In the genomic region with DNA sequence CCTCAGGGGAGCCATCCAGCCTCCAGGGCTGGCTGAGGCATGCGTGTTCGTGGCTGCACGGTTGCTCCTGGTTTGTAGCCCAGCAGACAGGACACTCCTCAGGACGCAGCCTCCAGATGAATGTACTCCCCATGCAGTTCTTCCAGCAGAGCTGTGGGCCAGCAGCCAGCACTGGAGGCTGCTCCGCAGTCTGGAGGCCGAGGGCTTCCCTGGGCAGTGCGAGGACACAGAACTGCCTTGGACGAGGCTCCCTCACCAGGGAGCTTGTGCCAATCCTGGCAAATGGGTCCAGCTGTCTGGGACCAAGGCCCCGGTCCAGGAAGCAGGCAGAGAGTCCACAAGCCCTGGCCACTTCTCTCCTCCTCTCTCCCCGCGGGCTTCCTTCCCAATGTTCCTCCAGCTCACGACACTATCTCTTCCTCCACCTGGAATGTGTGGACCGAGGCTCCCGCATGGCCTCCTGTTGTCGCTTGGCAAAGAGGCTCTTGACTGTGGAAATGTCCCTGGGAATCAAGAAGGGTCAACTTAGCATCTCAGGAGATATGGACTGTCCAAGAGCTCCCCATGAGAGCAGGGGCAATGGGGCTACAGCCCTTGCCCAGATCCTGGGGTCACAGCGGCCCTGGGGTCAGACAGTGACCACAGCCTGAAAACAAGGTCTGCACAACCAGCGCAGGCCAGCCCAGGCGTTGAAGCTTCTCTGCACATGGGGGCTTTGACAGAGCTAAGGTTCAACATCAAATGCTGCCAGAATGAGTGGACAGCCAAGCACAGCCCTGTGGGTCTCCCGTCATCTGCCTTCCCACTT, we compare ENCODE assay signal across 15 cellular contexts. TPM values are rescaled to one million over a fixed set of nuclear protein-coding genes. Genes with fewer than 3 reads are reported as not detected.
DNase-seq lines count a peak whose midpoint lies in the region; ATAC-seq and TF ChIP-seq lines count a peak whose summit lies in the region.
"Had no signal": no experiment of that assay in that cellular context is flagged by ENCODE, and none has a peak within 500 bp of the region (broad histone marks: within the 10 kb centered on the region; RNA-seq: fewer than 3 reads in every experiment).

No MANE protein-coding gene starts in this region.

- no peak overlapping the region for H2AFZ ChIP-seq in neuronal stem cell (ENCODE audit: low read length)

- H2BK15ac ChIP-seq in neuronal stem cell (ENCODE audit: low read length), result peak overlapping the region; percentile 63

- peak overlapping the region; percentile 1 for H3K9ac ChIP-seq in NT2/D1 (ENCODE audit: insufficient read length, low read depth)
- no peak overlapping the region for H3K9ac ChIP-seq in neuronal stem cell (ENCODE audit: low read depth, low read length, poor library complexity)

- peak overlapping the region; percentile 32 for H4K91ac ChIP-seq in neuronal stem cell (ENCODE audit: low read depth, low read length, poor library complexity)

- no peak overlapping the region for H3K4me2 ChIP-seq in neuronal stem cell (ENCODE audit: insufficient read depth, low read length, poor library complexity, severe bottlenecking)

- peak overlapping the region; percentile 42 for H2BK5ac ChIP-seq in neuronal stem cell (ENCODE audit: low read length)

- H3K4me3 ChIP-seq in NT2/D1 (ENCODE audit: insufficient read length, low read depth), result no peak overlapping the region
- no peak overlapping the region for H3K4me3 ChIP-seq in fibroblast of pulmonary artery (replicated peaks; ENCODE audit: low read depth, low read length)
- no peak overlapping the region for H3K4me3 ChIP-seq in neuronal stem cell (ENCODE audit: low read length in 2 of 2)
- H3K4me3 ChIP-seq: cardiac muscle cell, upper lobe of left lung had no signal

- no peaks in the 10 kb centered on the region for H3K4me1 Mint-ChIP-seq in activated CD8-positive, alpha-beta memory T cell treated with anti-CD3 and anti-CD28 coated beads, Interleukin-2, amount 10 ng/mL, durations not matched to agents 7 days and 5 days

- H3K18ac ChIP-seq in neuronal stem cell (ENCODE audit: low read length), result peak overlapping the region; percentile 78

- no peak overlapping the region for H3K27ac ChIP-seq in neuronal stem cell (replicated peaks; ENCODE audit: low read length)
- H3K27ac ChIP-seq: cardiac muscle cell, upper lobe of left lung had no signal

- peak overlapping the region; percentile 91 for H2BK12ac ChIP-seq in neuronal stem cell (ENCODE audit: low read length)

- H3K4me3 Mint-ChIP-seq in activated CD8-positive, alpha-beta memory T cell treated with anti-CD3 and anti-CD28 coated beads, Interleukin-2, amount 10 ng/mL, durations not matched to agents 7 days and 5 days, result no peak overlapping the region
- H3K4me3 Mint-ChIP-seq: activated T-cell treated with anti-CD3 and anti-CD28 coated beads, Interleukin-2, amount 50 U/mL, for 4 hours had no signal

- no peak overlapping the region for H3K4ac ChIP-seq in neuronal stem cell (ENCODE audit: low read length)

- CTCF ChIA-PET in activated CD8-positive, alpha-beta memory T cell treated with anti-CD3 and anti-CD28 coated beads, Interleukin-2, amount 10 ng/mL, durations not matched to agents 7 days and 5 days (lab: Charles Lee), result no interaction called here

- peak overlapping the region; percentile 76 for H3K14ac ChIP-seq in neuronal stem cell (ENCODE audit: low read length)

- H3K9me3 Mint-ChIP-seq in activated CD8-positive, alpha-beta memory T cell treated with anti-CD3 and anti-CD28 coated beads, Interleukin-2, amount 10 ng/mL, durations not matched to agents 7 days and 5 days (ENCODE audit: low read depth), result no peaks in the 10 kb centered on the region
- H3K9me3 Mint-ChIP-seq: activated T-cell treated with anti-CD3 and anti-CD28 coated beads, Interleukin-2, amount 50 U/mL, for 4 hours had no signal

- TF ChIP-seq CTCF in fibroblast of pulmonary artery (IDR thresholded peaks at IDR 0.05; ENCODE audit: low read length, missing control alignments), result no peak

- H3K4me1 ChIP-seq in NT2/D1 (ENCODE audit: insufficient read depth, insufficient read length) (peaks cover 32% of the 10 kb centered on the region), neuronal stem cell (ENCODE audit: control insufficient read depth in 2 of 2, insufficient read depth in 1 of 2, low read depth in 1 of 2, low read length in 2 of 2) (peaks cover 18 to 32% of the 10 kb centered on the region in 2 donors)

- H2BK120ac ChIP-seq in neuronal stem cell (ENCODE audit: low read depth, low read length), result peak overlapping the region; percentile 17

- H3K36me3 Mint-ChIP-seq in activated CD8-positive, alpha-beta memory T cell treated with anti-CD3 and anti-CD28 coated beads, Interleukin-2, amount 10 ng/mL, durations not matched to agents 7 days and 5 days, result no peaks in the 10 kb centered on the region

- no peaks in the 10 kb centered on the region for H3K27me3 Mint-ChIP-seq in activated CD8-positive, alpha-beta memory T cell treated with anti-CD3 and anti-CD28 coated beads, Interleukin-2, amount 10 ng/mL, durations not matched to agents 7 days and 5 days

- peak; percentile 87 for DNase-seq in AG08395 (ENCODE audit: low spot score)
- no peak for DNase-seq in NT2/D1 (ENCODE audit: low read depth, low spot score)
- DNase-seq in fibroblast of pulmonary artery (ENCODE audit: low read depth), result peak; percentile 85
- no peak for DNase-seq in neuronal stem cell (ENCODE audit: low spot score)
- no peak for DNase-seq in activated naive CD4-positive, alpha-beta T cell treated with anti-CD3 and anti-CD28 coated beads, Interleukin-2, amount 50 U/mL, for 16 hours
- no peak for DNase-seq in activated CD4-positive, CD25-positive, alpha-beta regulatory T cell (lab: John Stamatoyannopoulos, UW)
- no peak for DNase-seq in activated CD8-positive, alpha-beta memory T cell treated with anti-CD3 and anti-CD28 coated beads, Interleukin-2, amount 10 ng/mL, durations not matched to agents 7 days and 5 days
- no peak for DNase-seq in middle frontal gyrus (ENCODE audit: extremely low spot score, low spot score)
- DNase-seq: activated CD4-positive, CD25-positive, alpha-beta regulatory T cell treated with anti-CD3 and anti-CD28 coated beads, Interleukin-2, amount 50 U/mL, for 72 hours; activated T-cell treated with anti-CD3 and anti-CD28 coated beads, Interleukin-2, amount 50 U/mL, for 4 hours; GOT3; small intestine had no signal

- H3K9me3 ChIP-seq in NT2/D1 (ENCODE audit: insufficient read depth, low read length) (no peaks in the 10 kb centered on the region), neuronal stem cell (replicated peaks in 1 of 2; ENCODE audit: control insufficient read depth in 2 of 2, insufficient read depth in 1 of 2, low read depth in 1 of 2, low read length in 2 of 2) (no peaks in the 10 kb centered on the region)
- H3K9me3 ChIP-seq: upper lobe of left lung had no signal

- WGBS in neuronal stem cell (ENCODE audit: extremely low coverage in 2 of 2, insufficient read length in 2 of 2, insufficient replicate concordance in 1 of 2), 2 donors, result no CpG with 5 or more reads among the region's 19 CpGs

- H3K27ac Mint-ChIP-seq in activated CD8-positive, alpha-beta memory T cell treated with anti-CD3 and anti-CD28 coated beads, Interleukin-2, amount 10 ng/mL, durations not matched to agents 7 days and 5 days, result no peak overlapping the region

- H3K36me3 ChIP-seq in NT2/D1 (ENCODE audit: insufficient read depth, insufficient read length, low read length) (no peaks in the 10 kb centered on the region), neuronal stem cell (replicated peaks in 1 of 2; ENCODE audit: control insufficient read depth in 2 of 2, insufficient read depth in 2 of 2, low read length in 2 of 2) (no peaks in the 10 kb centered on the region)
- H3K36me3 ChIP-seq: cardiac muscle cell, upper lobe of left lung had no signal

- H2AK5ac ChIP-seq in neuronal stem cell (ENCODE audit: low read depth, low read length), result peak overlapping the region; percentile 93

- no peak for ATAC-seq in activated CD8-positive, alpha-beta memory T cell treated with anti-CD3 and anti-CD28 coated beads, Interleukin-2, amount 10 ng/mL, durations not matched to agents 7 days and 5 days
- ATAC-seq: activated T-cell treated with anti-CD3 and anti-CD28 coated beads, Interleukin-2, amount 50 U/mL, for 4 hours had no signal

- H3K27me3 ChIP-seq in NT2/D1 (ENCODE audit: insufficient read depth, insufficient read length) (no peaks in the 10 kb centered on the region), neuronal stem cell (ENCODE audit: control insufficient read depth in 3 of 3, insufficient read depth in 3 of 3, low read depth in 1 of 3, low read length in 3 of 3) (no peaks in the 10 kb centered on the region)
- H3K27me3 ChIP-seq: cardiac muscle cell, upper lobe of left lung had no signal

- H4K8ac ChIP-seq in neuronal stem cell (ENCODE audit: low read depth, low read length), result no peak overlapping the region

- H3K23ac ChIP-seq in neuronal stem cell (ENCODE audit: low read depth, low read length, poor library complexity), result peak overlapping the region; percentile 89

- no peaks in the 10 kb centered on the region for H3K79me1 ChIP-seq in neuronal stem cell (ENCODE audit: low read depth, low read length)

RNA-seq across cellular contexts. Expression of a gene that starts 5.3 kb away (rescaled TPM):
- polyA plus RNA-seq in neuronal stem cell (2013, experiment 1 of 2), result 0.04 TPM
- not detected for polyA plus RNA-seq in neuronal stem cell (2013, experiment 2 of 2)
- not detected for total RNA-seq in activated CD8-positive, alpha-beta memory T cell treated with anti-CD3 and anti-CD28 coated beads, Interleukin-2, amount 10 ng/mL, durations not matched to agents 7 days and 5 days
- total RNA-seq: activated T-cell treated with anti-CD3 and anti-CD28 coated beads, Interleukin-2, amount 50 U/mL, for 4 hours; endothelial cell of umbilical vein had no signal
- polyA plus RNA-seq: endothelial cell of umbilical vein had no signal

Comparison
In these comparisons a context has a peak if more than half of its experiments do, and no peak if none do; other contexts are left out.
1. DNase-seq: peak in AG08395 (single experiment) and fibroblast of pulmonary artery (single experiment); none in NT2/D1 (single experiment), neuronal stem cell (single experiment), activated naive CD4-positive, alpha-beta T cell treated with anti-CD3 and anti-CD28 coated beads, Interleukin-2, amount 50 U/mL, for 16 hours (single experiment), activated CD4-positive, CD25-positive, alpha-beta regulatory T cell (0 of 4), activated CD8-positive, alpha-beta memory T cell treated with anti-CD3 and anti-CD28 coated beads, Interleukin-2, amount 10 ng/mL, durations not matched to agents 7 days and 5 days (single experiment) and middle frontal gyrus (single experiment).